1 cellular context compared by ENCODE assay signal in genomic region chr13:46281779-46282178, GRCh38.
TF ChIP-seq lines count a peak whose summit lies in the region.

No MANE protein-coding gene starts in this region.

TF ChIP-seq in K562, 482 proteins besides CTCF, POLR2A, EP300 and RAD21 (continued from another document and continues in another):
- TF ChIP-seq ATF4 (CRISPR knock-in tag; IDR thresholded peaks at IDR 0.05) = no peak
- no peak for TF ChIP-seq SPI1 (IDR thresholded peaks at IDR 0.05; ENCODE audit: borderline replicate concordance, low read depth, low read length)
- peak in 1 of 2 experiments; percentile 19; a peak in 1 of 4 replicates for TF ChIP-seq TRIM24 (IDR thresholded peaks at IDR 0.05)
- TF ChIP-seq CHAMP1 (IDR thresholded peaks at IDR 0.05) = peak; percentile 60; the same call in 1 of the 2 replicates
- 0 out of 2 replicates have a peak, but pooled peaks have one; percentile 22 for TF ChIP-seq MGA (IDR thresholded peaks at IDR 0.05)
- peak; percentile 61; the same call in 1 of the 2 replicates for TF ChIP-seq ZNF592 (IDR thresholded peaks at IDR 0.05)
- TF ChIP-seq NFRKB (IDR thresholded peaks at IDR 0.05; ENCODE audit: low read depth) = peak; percentile 64; the same call in 1 of the 2 replicates
- TF ChIP-seq MEIS2 (IDR thresholded peaks at IDR 0.05; ENCODE audit: partially characterized antibody) = peak; percentile 24
- TF ChIP-seq KDM1A (IDR thresholded peaks at IDR 0.05) = peak; percentile 11 to 27; a peak in 1 of 4 replicates
- TF ChIP-seq DPF2 (IDR thresholded peaks at IDR 0.05) = peak; percentile 73
- TF ChIP-seq BCLAF1 (IDR thresholded peaks at IDR 0.05; ENCODE audit: borderline replicate concordance in 1 of 2, control insufficient read depth in 1 of 2, low read depth in 2 of 2, low read length in 1 of 2) = no peak
- TF ChIP-seq ZNF785 (CRISPR knock-in tag; IDR thresholded peaks at IDR 0.05) = no peak
- peak; percentile 34 for TF ChIP-seq TAF9B (IDR thresholded peaks at IDR 0.05; ENCODE audit: partially characterized antibody)
- TF ChIP-seq NFE2L1 (tag; IDR thresholded peaks at IDR 0.05; ENCODE audit: borderline replicate concordance, low read depth) = peak; percentile 28; the same call in 1 of the 2 replicates
- peak; percentile 63 for TF ChIP-seq MAFK (IDR thresholded peaks at IDR 0.05; ENCODE audit: low read length)
- TF ChIP-seq BRD9 (IDR thresholded peaks at IDR 0.05; ENCODE audit: low read depth, partially characterized antibody) = peak; percentile 43
- peak; percentile 73; the same call in 1 of the 2 replicates for TF ChIP-seq ZKSCAN8 (CRISPR knock-in tag; IDR thresholded peaks at IDR 0.05)
- TF ChIP-seq PKNOX1 (IDR thresholded peaks at IDR 0.05) = peak; percentile 23; the same call in 1 of the 2 replicates
- TF ChIP-seq PHF20 (IDR thresholded peaks at IDR 0.05; ENCODE audit: partially characterized antibody) = no peak
- TF ChIP-seq TBP (optimal IDR thresholded peaks at IDR 0.05; ENCODE audit: low read depth, low read length) = peak; percentile 32
- peak; percentile 19; the same call in 1 of the 2 replicates for TF ChIP-seq ATF3 (IDR thresholded peaks at IDR 0.05)
- no peak for TF ChIP-seq ATF3 (CRISPR knock-in tag; conservative IDR thresholded peaks at IDR 0.05)
- no peak for TF ChIP-seq MLX (CRISPR knock-in tag; conservative IDR thresholded peaks at IDR 0.05)
- peak; percentile 86 for TF ChIP-seq C11orf30 (IDR thresholded peaks at IDR 0.05; ENCODE audit: low read depth)
- TF ChIP-seq NCOR1 (IDR thresholded peaks at IDR 0.05) = peak; percentile 23; the same call in 1 of the 2 replicates
- peak in 1 of 2 experiments; percentile 71; a peak in 1 of 4 replicates for TF ChIP-seq FOXA3 (CRISPR knock-in tag; conservative IDR thresholded peaks at IDR 0.05 in 1 of 2, IDR thresholded peaks at IDR 0.05 in 1 of 2)
